In the genomic region with DNA sequence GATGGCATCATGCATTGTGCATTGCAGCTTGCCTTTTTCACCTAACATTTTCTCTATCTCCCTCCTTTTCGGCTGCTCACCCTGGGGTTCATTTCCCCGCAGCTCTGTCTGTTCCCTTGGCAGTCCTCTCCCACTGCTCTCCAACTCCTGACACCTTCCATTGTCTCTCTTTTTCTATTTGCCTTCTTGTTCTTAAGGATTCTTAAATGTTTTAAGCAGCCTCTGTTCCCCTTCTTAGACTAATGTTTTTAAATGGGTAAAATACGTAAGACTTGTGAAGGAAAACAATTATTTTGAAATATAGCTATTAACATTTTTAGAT, we compare ENCODE assay signal across 1 cellular context.
TF ChIP-seq lines count a peak whose summit lies in the region.

No MANE protein-coding gene starts in this region.

TF ChIP-seq in K562, 482 proteins besides CTCF, POLR2A, EP300 and RAD21 (continued from another document):
- TF ChIP-seq, protein P1, sequence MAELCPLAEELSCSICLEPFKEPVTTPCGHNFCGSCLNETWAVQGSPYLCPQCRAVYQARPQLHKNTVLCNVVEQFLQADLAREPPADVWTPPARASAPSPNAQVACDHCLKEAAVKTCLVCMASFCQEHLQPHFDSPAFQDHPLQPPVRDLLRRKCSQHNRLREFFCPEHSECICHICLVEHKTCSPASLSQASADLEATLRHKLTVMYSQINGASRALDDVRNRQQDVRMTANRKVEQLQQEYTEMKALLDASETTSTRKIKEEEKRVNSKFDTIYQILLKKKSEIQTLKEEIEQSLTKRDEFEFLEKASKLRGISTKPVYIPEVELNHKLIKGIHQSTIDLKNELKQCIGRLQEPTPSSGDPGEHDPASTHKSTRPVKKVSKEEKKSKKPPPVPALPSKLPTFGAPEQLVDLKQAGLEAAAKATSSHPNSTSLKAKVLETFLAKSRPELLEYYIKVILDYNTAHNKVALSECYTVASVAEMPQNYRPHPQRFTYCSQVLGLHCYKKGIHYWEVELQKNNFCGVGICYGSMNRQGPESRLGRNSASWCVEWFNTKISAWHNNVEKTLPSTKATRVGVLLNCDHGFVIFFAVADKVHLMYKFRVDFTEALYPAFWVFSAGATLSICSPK (IDR thresholded peaks at IDR 0.05; ENCODE audit: borderline replicate concordance) = no peak
- TF ChIP-seq, protein P2, sequence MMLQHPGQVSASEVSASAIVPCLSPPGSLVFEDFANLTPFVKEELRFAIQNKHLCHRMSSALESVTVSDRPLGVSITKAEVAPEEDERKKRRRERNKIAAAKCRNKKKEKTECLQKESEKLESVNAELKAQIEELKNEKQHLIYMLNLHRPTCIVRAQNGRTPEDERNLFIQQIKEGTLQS (IDR thresholded peaks at IDR 0.05) = no peak
- TF ChIP-seq, protein P2 (CRISPR knock-in tag; conservative IDR thresholded peaks at IDR 0.05) = no peak
- TF ChIP-seq MIER1 (IDR thresholded peaks at IDR 0.05; ENCODE audit: low read depth) (no peak), RNF2 (IDR thresholded peaks at IDR 0.05) (no peak), YY1 (IDR thresholded peaks at IDR 0.05; ENCODE audit: borderline replicate concordance in 1 of 3, control insufficient read depth in 1 of 3, extremely low read depth in 1 of 3, insufficient read depth in 3 of 3, insufficient read length in 1 of 3, insufficient replicate concordance in 2 of 3, low read depth in 1 of 3, low read length in 2 of 3) (no peak), ZNF75A (CRISPR knock-in tag; IDR thresholded peaks at IDR 0.05) (no peak), POLR2G (IDR thresholded peaks at IDR 0.05; ENCODE audit: low read depth, low read length) (no peak), CLOCK (CRISPR knock-in tag; IDR thresholded peaks at IDR 0.05; ENCODE audit: borderline replicate concordance) (no peak), ZNF239 (CRISPR knock-in tag; IDR thresholded peaks at IDR 0.05) (no peak), ZBTB7A (IDR thresholded peaks at IDR 0.05; ENCODE audit: borderline replicate concordance, control insufficient read depth, low read depth, low read length) (no peak), BRCA1 (IDR thresholded peaks at IDR 0.05) (no peak), BRCA1 (CRISPR knock-in tag; IDR thresholded peaks at IDR 0.05) (no peak), MTA1 (IDR thresholded peaks at IDR 0.05; ENCODE audit: borderline replicate concordance) (no peak), MAZ (CRISPR knock-in tag; conservative IDR thresholded peaks at IDR 0.05 in 1 of 2, IDR thresholded peaks at IDR 0.05 in 1 of 2) (no peak), ATF7 (IDR thresholded peaks at IDR 0.05) (no peak), BHLHE40 (IDR thresholded peaks at IDR 0.05; ENCODE audit: low read length) (no peak)
